In the genomic region with DNA sequence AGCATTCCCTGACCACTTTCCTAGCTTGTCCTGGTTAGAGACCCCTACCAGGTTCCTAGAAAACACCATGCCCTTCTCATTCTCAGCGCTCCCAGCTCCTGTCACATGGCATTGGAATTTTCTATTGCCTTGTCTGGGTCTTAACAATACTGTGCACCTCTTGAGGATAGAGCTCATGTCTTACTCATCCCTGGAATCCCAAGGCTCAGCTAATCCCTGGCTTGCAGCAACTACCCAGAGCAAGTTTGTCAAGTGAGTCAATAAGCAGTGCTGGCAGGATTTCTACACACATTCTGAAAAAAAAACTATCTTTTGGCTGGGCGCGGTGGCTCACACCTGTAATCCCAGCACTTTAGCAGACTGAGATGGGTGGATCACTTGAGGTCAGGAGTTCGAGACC, we compare ENCODE assay signal across 8 cellular contexts. TPM values are rescaled to one million over a fixed set of nuclear protein-coding genes. Genes with fewer than 3 reads are reported as not detected.
DNase-seq lines count a peak whose midpoint lies in the region; ATAC-seq and TF ChIP-seq lines count a peak whose summit lies in the region.

No MANE protein-coding gene starts in this region.

- in situ Hi-C loops in GM13976 (cut with MboI; ENCODE audit: low sequenced_read_pairs, unreplicated experiment) = loop anchor here (10.0 kb wide), 1 partner anchor 224 kb away; no protein-coding TSS in a partner anchor

- TF ChIP-seq POLR2A in esophagus squamous epithelium (IDR thresholded peaks at IDR 0.05) = no peak

- peaks cover 0 to 31% (median 0%) of the 10 kb centered on the region in 3 donors for H3K4me1 ChIP-seq in esophagus squamous epithelium

- H3K36me3 ChIP-seq in esophagus squamous epithelium = no peaks in the 10 kb centered on the region

- H3K4me3 ChIP-seq in AG09309 (ENCODE audit: control insufficient read depth, low read depth, low read length) (no peak overlapping the region), esophagus squamous epithelium (no peak overlapping the region)

- TF ChIP-seq CTCF in AG09309 (IDR thresholded peaks at IDR 0.05; ENCODE audit: control insufficient read depth, insufficient read depth, low read depth, low read length, missing control alignments) (no peak), GM13976 (IDR thresholded peaks at IDR 0.05; ENCODE audit: borderline replicate concordance, control extremely low read depth, extremely low read depth, insufficient read depth, missing control alignments) (no peak), esophagus squamous epithelium (IDR thresholded peaks at IDR 0.05) (no peak)

- DNase-seq in AG09309 (ENCODE audit: low read depth) (peak; percentile 91), HPDE6-E6E7 (ENCODE audit: extremely low spot score) (peak; percentile 92), astrocyte of the hippocampus (ENCODE audit: low read depth, low spot score) (peak; percentile 92), ureter (ENCODE audit: low spot score) (no peak), GM13976 (ENCODE audit: low spot score) (no peak), esophagus squamous epithelium (lab: John Stamatoyannopoulos, UW) (no peak)

- 40 to 63% methylated on average over 4 of the region's 4 CpGs for WGBS in esophagus squamous epithelium, 2 donors

- H3K9me3 ChIP-seq in esophagus squamous epithelium = no peaks in the 10 kb centered on the region

- no peaks in the 10 kb centered on the region for H3K27me3 ChIP-seq in layer of hippocampus (ENCODE audit: control insufficient read depth, insufficient read depth, low read length)
- no peaks in the 10 kb centered on the region for H3K27me3 ChIP-seq in esophagus squamous epithelium

- ATAC-seq in HG02798 (IDR thresholded peaks at IDR 0.05; ENCODE audit: poor library complexity, unreplicated experiment) = no peak

- H3K27ac ChIP-seq in layer of hippocampus (ENCODE audit: low read depth, low read length) = peak overlapping the region; percentile 4
- peak overlapping the region in 1 of 4 donors; percentile 21 for H3K27ac ChIP-seq in esophagus squamous epithelium

- intact Hi-C loops in esophagus squamous epithelium (cut with DNase I) = no loop called here

RNA-seq across cellular contexts. Expression of a gene that starts 11.7 kb away (rescaled TPM):
- total RNA-seq in ureter (95.0 TPM), esophagus squamous epithelium (100 to 1,000 TPM in 3 of 4 donors, 10 to 100 TPM in 1; 42.9 to 183 (median 119) TPM)

RNA-seq across cellular contexts. Expression of a gene that starts 17.0 kb away (rescaled TPM):
- total RNA-seq in ureter (16.7 TPM), esophagus squamous epithelium (10 to 100 TPM in 1 of 4 donors, 1 to 10 TPM in 3; 2.4 to 18.9 (median 6.3) TPM)

RNA-seq across cellular contexts. Expression of a gene that starts 24.8 kb away (rescaled TPM):
- total RNA-seq in ureter (34.5 TPM), esophagus squamous epithelium (100 to 1,000 TPM in 1 of 4 donors, 10 to 100 TPM in 3; 13.8 to 120 (median 24.4) TPM)

Comparison
In these comparisons a context has a peak if more than half of its experiments do, and no peak if none do; other contexts are left out.
1. DNase-seq: peak in AG09309 (single experiment), HPDE6-E6E7 (single experiment) and astrocyte of the hippocampus (single experiment); none in ureter (single experiment), GM13976 (single experiment) and esophagus squamous epithelium (single experiment).